In genomic region chr2:1800716-1801388, GRCh38 we compare ENCODE assay signal across 20 cellular contexts.
"Had no signal": no experiment of that assay in that cellular context is flagged by ENCODE, and none has a peak within 500 bp of the region (broad histone marks: within the 10 kb centered on the region; RNA-seq: fewer than 3 reads in every experiment).

No MANE protein-coding gene starts in this region.

- H3K9me3 ChIP-seq: MG63 had no signal

- DNase-seq: activated CD4-positive, alpha-beta T cell treated with anti-CD3 and anti-CD28 coated beads for 4 hours; activated CD4-positive, alpha-beta T cell treated with anti-CD3 and anti-CD28 coated beads, Interleukin-2, amount 50 U/mL, for 4 hours; activated gamma-delta T cell; activated naive CD4-positive, alpha-beta T cell treated with anti-CD3 and anti-CD28 coated beads for 36 hours; activated T-cell treated with anti-CD3 and anti-CD28 coated beads, Interleukin-2, amount 50 U/mL, for 4 hours; amygdala; KG1; MG63; MV-4-11; NCI-H1105; NCI-H1436 treated with DMSO at 0.1 percent for 48 hours; NCI-H187; NCI-H2081; NCI-H510A treated with DMSO at 0.1 percent for 48 hours; NCI-H69; NK-92 treated with Interleukin-12 subunit alpha and Interleukin-12 subunit beta, amount 100 ng/mL, for 24 hours; Peyer's patch; Right ventricle myocardium superior had no signal

- H3K4me1 ChIP-seq: Peyer's patch had no signal

- H3K36me3 ChIP-seq: MG63, Peyer's patch had no signal

- H3K27me3 ChIP-seq: MG63, Peyer's patch had no signal

- ATAC-seq: activated CD4-positive, CD25-positive, alpha-beta regulatory T cell treated with anti-CD3 and anti-CD28 coated beads, Interleukin-2, amount 50 U/mL, for 24 hours; activated T-cell treated with anti-CD3 and anti-CD28 coated beads, Interleukin-2, amount 50 U/mL, for 4 hours had no signal

- H3K4me3 ChIP-seq: MG63, Peyer's patch had no signal

- H3K27ac ChIP-seq: Peyer's patch, RWPE1 had no signal
